In genomic region chr17:74373838-74374606, GRCh38 we compare ENCODE assay signal across 11 cellular contexts.
DNase-seq lines count a peak whose midpoint lies in the region; ATAC-seq lines count a peak whose summit lies in the region.
"Had no signal": no experiment of that assay in that cellular context is flagged by ENCODE, and none has a peak within 500 bp of the region (broad histone marks: within the 10 kb centered on the region; RNA-seq: fewer than 3 reads in every experiment).

No MANE protein-coding gene starts in this region.

- ATAC-seq in GM18498 (IDR thresholded peaks at IDR 0.05; ENCODE audit: unreplicated experiment) (no peak), HG02973 (IDR thresholded peaks at IDR 0.05; ENCODE audit: unreplicated experiment) (no peak), GM18861 (IDR thresholded peaks at IDR 0.05; ENCODE audit: unreplicated experiment) (no peak)
- ATAC-seq: left lung had no signal

- no peaks in the 10 kb centered on the region for H3K9me3 ChIP-seq in mucosa of rectum (ENCODE audit: control insufficient read depth in 2 of 2, low read length in 2 of 2)
- H3K9me3 ChIP-seq: left lung had no signal

- H3K27ac ChIP-seq in caudate nucleus (ENCODE audit: low read depth, low read length) (peak overlapping the region; percentile 98), mucosa of rectum (ENCODE audit: low read depth in 2 of 2, low read length in 2 of 2) (peak overlapping the region; percentile 14 to 32)
- H3K27ac ChIP-seq: left lung had no signal

- no peaks in the 10 kb centered on the region for H3K27me3 ChIP-seq in mucosa of rectum (ENCODE audit: control insufficient read depth in 2 of 2, insufficient read depth in 2 of 2, low read length in 2 of 2)

- DNase-seq in C1 segment of cervical spinal cord (lab: John Stamatoyannopoulos, UW) (peak in 11 of 14 donors; percentile 11 to 76 (median 51)), NCI-H2196 (lab: John Stamatoyannopoulos, UW; ENCODE audit: unreplicated experiment) (peak; percentile 72), caudate nucleus (lab: John Stamatoyannopoulos, UW) (peak in 56 of 61 donors; percentile 19 to 92 (median 72)), iPS-NIHi11 (ENCODE audit: low spot score) (no peak)
- DNase-seq: H9, left lung, SIG-M5 had no signal

- no peak overlapping the region for H3K9ac ChIP-seq in mucosa of rectum (ENCODE audit: low read depth in 1 of 2, low read length in 2 of 2)

- peaks cover 14 to 15% of the 10 kb centered on the region in 2 donors for H3K4me1 ChIP-seq in mucosa of rectum (ENCODE audit: control insufficient read depth in 2 of 2, insufficient read depth in 2 of 2, low read length in 2 of 2)

- H3K36me3 ChIP-seq in mucosa of rectum (ENCODE audit: control insufficient read depth in 2 of 2, insufficient read depth in 2 of 2, low read length in 2 of 2) = no peaks in the 10 kb centered on the region
- H3K36me3 ChIP-seq: left lung had no signal

- no peak overlapping the region for H3K4me3 ChIP-seq in mucosa of rectum (ENCODE audit: low read length in 2 of 2)
- H3K4me3 ChIP-seq: left lung had no signal
